In the genomic region with DNA sequence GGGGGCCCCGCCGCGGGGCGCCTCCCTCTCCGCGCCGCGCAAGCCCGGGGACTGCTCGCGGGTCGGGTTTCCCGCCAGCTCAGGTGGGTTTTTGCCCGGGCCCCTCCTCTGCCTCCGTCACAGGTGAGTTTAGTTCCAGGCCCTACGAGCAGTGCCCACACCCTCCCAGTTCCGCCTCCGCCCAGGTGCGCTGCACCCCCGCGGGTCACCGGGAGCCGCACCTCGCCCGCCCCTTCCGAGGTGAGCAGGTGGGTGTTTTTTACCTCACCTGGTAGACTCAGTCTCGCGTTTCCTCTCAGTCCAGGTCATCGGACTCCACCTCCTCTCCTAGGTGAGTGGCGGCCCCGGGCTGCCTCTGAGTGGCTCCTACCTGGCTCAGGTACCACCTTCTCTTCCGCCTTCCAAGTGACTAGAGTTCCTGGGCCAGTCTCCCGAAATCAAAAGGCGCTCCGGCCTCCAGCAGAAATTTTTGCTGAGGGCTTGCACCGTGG, we compare ENCODE assay signal across 9 cellular contexts.
DNase-seq lines count a peak whose midpoint lies in the region; ATAC-seq and TF ChIP-seq lines count a peak whose summit lies in the region.
"Had no signal": no experiment of that assay in that cellular context is flagged by ENCODE, and none has a peak within 500 bp of the region (broad histone marks: within the 10 kb centered on the region; RNA-seq: fewer than 3 reads in every experiment).

A gene with protein sequence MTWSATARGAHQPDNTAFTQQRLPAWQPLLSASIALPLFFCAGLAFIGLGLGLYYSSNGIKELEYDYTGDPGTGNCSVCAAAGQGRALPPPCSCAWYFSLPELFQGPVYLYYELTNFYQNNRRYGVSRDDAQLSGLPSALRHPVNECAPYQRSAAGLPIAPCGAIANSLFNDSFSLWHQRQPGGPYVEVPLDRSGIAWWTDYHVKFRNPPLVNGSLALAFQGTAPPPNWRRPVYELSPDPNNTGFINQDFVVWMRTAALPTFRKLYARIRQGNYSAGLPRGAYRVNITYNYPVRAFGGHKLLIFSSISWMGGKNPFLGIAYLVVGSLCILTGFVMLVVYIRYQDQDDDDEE (minus strand): TSS at position 153 of the 491 bp plus-strand sequence. CDS start 191 bp downstream, outside the sequence.

- TF ChIP-seq CTCF in GM12865 (IDR thresholded peaks at IDR 0.05; ENCODE audit: insufficient read depth, low read depth, low read length, missing control alignments) (no peak), astrocyte of the cerebellum (IDR thresholded peaks at IDR 0.05; ENCODE audit: low read depth, low read length, missing control alignments) (no peak)

- no peak for ATAC-seq in HG02973 (IDR thresholded peaks at IDR 0.05; ENCODE audit: unreplicated experiment)

- in situ Hi-C loops in astrocyte of the cerebellum (cut with HindIII; ENCODE audit: low sequenced_read_pairs): no loop called here

- H3K4me3 ChIP-seq in GM12865 (ENCODE audit: low read depth, low read length) (peak within 1 kb of the TSS; percentile 22; the same call in 1 of the 2 replicates), astrocyte of the cerebellum (ENCODE audit: low read depth, low read length) (peak within 1 kb of the TSS; percentile 33)

- H3K27ac ChIP-seq in layer of hippocampus (ENCODE audit: low read depth, low read length): peak within 1 kb of the TSS; percentile 16
- H3K27ac ChIP-seq: neutrophil had no signal

- H3K27me3 ChIP-seq in layer of hippocampus (ENCODE audit: control insufficient read depth, insufficient read depth, low read length): peaks cover 17% of the 10 kb centered on the region

- no peak for DNase-seq in GM12865 (ENCODE audit: low read depth)
- peak; percentile 96 for DNase-seq in NCI-H510A (lab: John Stamatoyannopoulos, UW)
- DNase-seq in astrocyte of the cerebellum (ENCODE audit: low read depth): no peak
- peak; percentile 27 to 73 (median 50) for DNase-seq in stimulated activated naive CD4-positive, alpha-beta T cell (lab: John Stamatoyannopoulos, UW)
- DNase-seq in GDM1 (lab: John Stamatoyannopoulos, UW): no peak
- DNase-seq in Ammon's horn (ENCODE audit: low spot score): no peak

Comparison
In these comparisons a context has a peak if more than half of its experiments do, and no peak if none do; other contexts are left out.
1. DNase-seq: peak in NCI-H510A (single experiment) and stimulated activated naive CD4-positive, alpha-beta T cell (6 of 6); none in GM12865 (single experiment), astrocyte of the cerebellum (single experiment), GDM1 (single experiment) and Ammon's horn (single experiment).